In genomic region chr4:115664285-115664684, GRCh38 we compare ENCODE assay signal across 2 cellular contexts.
TF ChIP-seq lines count a peak whose summit lies in the region.

No MANE protein-coding gene starts in this region.

TF ChIP-seq in GM23338, 12 proteins besides CTCF, POLR2A, EP300 and RAD21:
- no peak for TF ChIP-seq ZNF462 (CRISPR knock-in tag; IDR thresholded peaks at IDR 0.05)
- no peak for TF ChIP-seq ETS1 (IDR thresholded peaks at IDR 0.05)
- TF ChIP-seq NANOG (IDR thresholded peaks at IDR 0.05; ENCODE audit: borderline replicate concordance) = no peak
- no peak for TF ChIP-seq STAT1 (IDR thresholded peaks at IDR 0.05; ENCODE audit: unreplicated experiment)
- TF ChIP-seq ZNF331 (CRISPR knock-in tag; IDR thresholded peaks at IDR 0.05; ENCODE audit: low read depth) = no peak
- TF ChIP-seq CREB1 (CRISPR knock-in tag; IDR thresholded peaks at IDR 0.05; ENCODE audit: low read depth) = no peak
- TF ChIP-seq ZNF114 (CRISPR knock-in tag; IDR thresholded peaks at IDR 0.05) = no peak
- TF ChIP-seq JUNB (IDR thresholded peaks at IDR 0.05; ENCODE audit: unreplicated experiment) = no peak
- TF ChIP-seq EZH2phosphoT487 (IDR thresholded peaks at IDR 0.05; ENCODE audit: unreplicated experiment) = no peak
- no peak for TF ChIP-seq POLR2AphosphoS5 (IDR thresholded peaks at IDR 0.05; ENCODE audit: low read depth)
- no peak for TF ChIP-seq EZH2 (IDR thresholded peaks at IDR 0.05; ENCODE audit: low read depth, unreplicated experiment)
- no peak for TF ChIP-seq REST (IDR thresholded peaks at IDR 0.05; ENCODE audit: unreplicated experiment)

TF ChIP-seq in H1, 55 proteins besides CTCF, POLR2A, EP300 and RAD21:
- TF ChIP-seq SIX5 (IDR thresholded peaks at IDR 0.05; ENCODE audit: low read depth, low read length) (no peak), TEAD4 (IDR thresholded peaks at IDR 0.05; ENCODE audit: low read depth, low read length) (0 out of 2 replicates have a peak, but pooled peaks have one; percentile 36), SIRT6 (IDR thresholded peaks at IDR 0.05; ENCODE audit: low read length) (no peak)
